Comparison of ENCODE assay signal across 23 cellular contexts in the genomic region with DNA sequence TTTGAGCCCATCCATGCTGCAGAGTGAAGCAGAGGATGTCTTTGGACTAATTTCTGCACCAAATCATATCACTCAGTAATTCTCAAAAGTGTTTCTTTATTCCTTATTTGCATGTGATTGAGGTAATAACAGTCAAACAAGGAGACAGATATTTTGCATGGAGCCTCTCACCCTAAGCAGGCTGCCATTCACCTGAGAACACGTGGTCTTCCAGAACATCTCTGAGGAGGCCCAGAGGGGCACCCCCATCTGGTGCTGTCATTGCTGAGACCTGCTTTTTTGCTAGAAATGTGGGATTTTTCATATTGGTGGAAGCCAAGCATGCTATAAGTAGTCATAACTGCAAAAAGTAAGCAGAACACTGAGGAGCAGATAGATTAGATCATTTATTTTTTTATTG. TPM values are rescaled to one million over a fixed set of nuclear protein-coding genes. Genes with fewer than 3 reads are reported as not detected.
"Had no signal": no experiment of that assay in that cellular context is flagged by ENCODE, and none has a peak within 500 bp of the region (broad histone marks: within the 10 kb centered on the region; RNA-seq: fewer than 3 reads in every experiment).

No MANE protein-coding gene starts in this region.

- DNase-seq: effector memory CD8-positive, alpha-beta T cell; gastrocnemius medialis; heart right ventricle; kidney glomerular epithelial cell; nucleus accumbens; ovary; right cardiac atrium; stimulated activated CD4-positive, alpha-beta T cell treated with anti-CD3 and anti-CD28 coated beads, Interleukin-4, amount 100 ng/mL, for 1 hour; stimulated activated CD8-positive, alpha-beta memory T cell treated with anti-CD3 and anti-CD28 coated beads, Interleukin-4, amount 100 ng/mL, for 48 hours; stimulated activated naive CD8-positive, alpha-beta T cell treated with anti-CD3 and anti-CD28 coated beads, Interleukin-15, amount 100 ng/mL, for 72 hours; testis; upper lobe of right lung had no signal

- H3K4me3 ChIP-seq: esophagus muscularis mucosa, gastrocnemius medialis, heart right ventricle, neural progenitor cell, ovary, testis, tibial nerve, upper lobe of right lung, vagina had no signal

- H3K27ac Mint-ChIP-seq: mesothelial cell of epicardium; natural killer cell treated with Interleukin-12 subunit alpha and Interleukin-12 subunit beta and Interleukin-15 and Interleukin-18, amount 100 ng/mL, for 72 hours had no signal

- H3K9me3 Mint-ChIP-seq: effector memory CD8-positive, alpha-beta T cell; mesothelial cell of epicardium; natural killer cell treated with Interleukin-12 subunit alpha and Interleukin-12 subunit beta and Interleukin-15 and Interleukin-18, amount 100 ng/mL, for 72 hours; neural progenitor cell; stimulated activated effector memory CD8-positive, alpha-beta T cell treated with anti-CD3 and anti-CD28 coated beads, Interleukin-12 subunit alpha, Interleukin-12 subunit beta, amount 100 ng/mL, for 72 hours; stimulated activated naive CD8-positive, alpha-beta T cell treated with anti-CD3 and anti-CD28 coated beads, Interleukin-15, amount 100 ng/mL, for 72 hours had no signal

- H3K36me3 ChIP-seq: neural progenitor cell, ovary had no signal

- H3K4me3 Mint-ChIP-seq: effector memory CD8-positive, alpha-beta T cell; mesothelial cell of epicardium; natural killer cell treated with Interleukin-12 subunit alpha and Interleukin-12 subunit beta and Interleukin-15 and Interleukin-18, amount 100 ng/mL, for 72 hours; stimulated activated effector memory CD8-positive, alpha-beta T cell treated with anti-CD3 and anti-CD28 coated beads, Interleukin-12 subunit alpha, Interleukin-12 subunit beta, amount 100 ng/mL, for 72 hours; stimulated activated naive CD8-positive, alpha-beta T cell treated with anti-CD3 and anti-CD28 coated beads, Interleukin-15, amount 100 ng/mL, for 72 hours had no signal

- ATAC-seq: effector memory CD8-positive, alpha-beta T cell; gastrocnemius medialis; natural killer cell treated with Interleukin-12 subunit alpha and Interleukin-12 subunit beta and Interleukin-15 and Interleukin-18, amount 100 ng/mL, for 72 hours; right cardiac atrium; stimulated activated effector memory CD8-positive, alpha-beta T cell treated with anti-CD3 and anti-CD28 coated beads, Interleukin-12 subunit alpha, Interleukin-12 subunit beta, amount 100 ng/mL, for 72 hours; stimulated activated naive CD8-positive, alpha-beta T cell treated with anti-CD3 and anti-CD28 coated beads, Interleukin-15, amount 100 ng/mL, for 72 hours; upper lobe of right lung had no signal

- H3K27me3 ChIP-seq: esophagus muscularis mucosa, gastrocnemius medialis, heart right ventricle, ovary, testis, tibial nerve, upper lobe of right lung, vagina had no signal

- H3K36me3 Mint-ChIP-seq: neural progenitor cell had no signal

- H3K27ac ChIP-seq: epithelial cell of prostate, esophagus muscularis mucosa, gastrocnemius medialis, heart right ventricle, neural progenitor cell, ovary, testis, upper lobe of right lung, vagina had no signal

- H3K9me3 ChIP-seq: esophagus muscularis mucosa, gastrocnemius medialis, heart right ventricle, ovary, testis, tibial nerve, upper lobe of right lung, vagina had no signal

- H3K27me3 Mint-ChIP-seq: effector memory CD8-positive, alpha-beta T cell; natural killer cell treated with Interleukin-12 subunit alpha and Interleukin-12 subunit beta and Interleukin-15 and Interleukin-18, amount 100 ng/mL, for 72 hours; stimulated activated naive CD8-positive, alpha-beta T cell treated with anti-CD3 and anti-CD28 coated beads, Interleukin-15, amount 100 ng/mL, for 72 hours had no signal

RNA-seq across cellular contexts. Expression of gene SLC37A1, which starts 7.7 kb away (rescaled TPM):
- total RNA-seq: myocyte had no signal

RNA-seq across cellular contexts. Expression of gene RSPH1, which starts 25.4 kb away (rescaled TPM):
- total RNA-seq: fibroblast of villous mesenchyme, lung microvascular endothelial cell, myocyte, right cardiac atrium, vagina had no signal
- polyA plus RNA-seq: right cardiac atrium had no signal
